Comparison of ENCODE assay signal across 11 cellular contexts in the genomic region with DNA sequence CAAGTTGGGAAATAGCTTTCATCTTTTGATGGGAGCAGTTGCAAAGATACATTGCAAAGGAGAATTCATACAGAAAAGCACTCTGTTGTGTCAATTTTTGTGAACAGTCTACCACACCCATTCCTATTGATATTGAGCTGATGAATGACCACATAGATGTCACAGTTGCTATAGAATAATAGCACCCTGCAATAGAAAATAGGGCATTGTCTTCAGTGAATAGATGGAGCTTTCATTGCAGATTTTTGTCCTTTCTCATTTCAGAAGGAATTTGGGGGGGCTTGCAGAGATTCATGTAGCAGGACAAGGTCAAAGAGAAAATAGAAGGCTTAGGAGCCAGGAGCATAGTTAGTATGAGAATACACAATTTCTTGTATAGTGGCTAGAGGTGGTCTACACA.
DNase-seq lines count a peak whose midpoint lies in the region; TF ChIP-seq lines count a peak whose summit lies in the region.
"Had no signal": no experiment of that assay in that cellular context is flagged by ENCODE, and none has a peak within 500 bp of the region (broad histone marks: within the 10 kb centered on the region; RNA-seq: fewer than 3 reads in every experiment).

No MANE protein-coding gene starts in this region.

- DNase-seq in caudate nucleus (lab: John Stamatoyannopoulos, UW) = no peak
- DNase-seq in inferior parietal cortex (ENCODE audit: extremely low spot score) = peak; percentile 38
- peak; percentile 53 for DNase-seq in putamen (ENCODE audit: low spot score)
- DNase-seq in HK-2 (ENCODE audit: unreplicated experiment) = no peak
- DNase-seq in brain microvascular endothelial cell = no peak
- no peak for DNase-seq in SHP77 treated with DMSO at 0.1 percent for 48 hours (lab: John Stamatoyannopoulos, UW)
- DNase-seq: Caco-2; CD8-positive, alpha-beta memory T cell; DMS53; GF-D8 had no signal

- no peaks in the 10 kb centered on the region for H3K27me3 ChIP-seq in brain microvascular endothelial cell (replicated peaks)

- TF ChIP-seq CTCF in brain microvascular endothelial cell (IDR thresholded peaks at IDR 0.05; ENCODE audit: low read depth, low read length, missing control alignments) = no peak

- no peak overlapping the region for H3K4me3 ChIP-seq in brain microvascular endothelial cell (ENCODE audit: low read depth, low read length)
- H3K4me3 ChIP-seq: A549 had no signal

- in situ Hi-C loops in brain microvascular endothelial cell (cut with HindIII; ENCODE audit: low pct_ligation_motif_present, low sequenced_read_pairs) = no loop called here

- H3K36me3 ChIP-seq in brain microvascular endothelial cell (replicated peaks) = no peaks in the 10 kb centered on the region

- H3K27ac ChIP-seq in caudate nucleus (ENCODE audit: low read depth, low read length) (peak overlapping the region; percentile 74), brain microvascular endothelial cell (no peak overlapping the region)
- H3K27ac ChIP-seq: A549 had no signal

Comparison
In these comparisons a context has a peak if more than half of its experiments do, and no peak if none do; other contexts are left out.
1. DNase-seq: peak in inferior parietal cortex (single experiment) and putamen (single experiment); none in caudate nucleus (0 of 61), HK-2 (single experiment), brain microvascular endothelial cell (single experiment) and SHP77 treated with DMSO at 0.1 percent for 48 hours (single experiment).